In genomic region chr1:235635938-235636663, GRCh38 we compare ENCODE assay signal across 19 cellular contexts. TPM values are rescaled to one million over a fixed set of nuclear protein-coding genes. Genes with fewer than 3 reads are reported as not detected.
DNase-seq lines count a peak whose midpoint lies in the region; ATAC-seq, FAIRE-seq and TF ChIP-seq lines count a peak whose summit lies in the region.
"Had no signal": no experiment of that assay in that cellular context is flagged by ENCODE, and none has a peak within 500 bp of the region (broad histone marks: within the 10 kb centered on the region; RNA-seq: fewer than 3 reads in every experiment).

No MANE protein-coding gene starts in this region.

- peak overlapping the region; percentile 6 for H2BK15ac ChIP-seq in mesenchymal stem cell (ENCODE audit: low read depth, poor library complexity, severe bottlenecking)

- no peaks in the 10 kb centered on the region for H3K79me1 ChIP-seq in mesenchymal stem cell (replicated peaks; ENCODE audit: low read length, poor library complexity, severe bottlenecking)

- H2AK5ac ChIP-seq in mesenchymal stem cell (ENCODE audit: low read length, severe bottlenecking): no peak overlapping the region

- RAD21 ChIA-PET in GM12878 (lab: Charles Lee; ENCODE audit: unreplicated experiment): no interaction called here

- SMC1A ChIA-PET in GM12878 (lab: Charles Lee; ENCODE audit: uncharacterized antibody, unreplicated experiment): no interaction called here

- H3K4me1 ChIP-seq in A673 (ENCODE audit: insufficient read depth, low read length, poor library complexity, severe bottlenecking): peaks cover 6% of the 10 kb centered on the region
- peaks cover 9% of the 10 kb centered on the region for H3K4me1 ChIP-seq in GM12878 (ENCODE audit: control insufficient read depth, insufficient read depth, low read length)
- H3K4me1 ChIP-seq in mesenchymal stem cell (ENCODE audit: control insufficient read depth, insufficient read depth, low read depth, low read length): peaks cover 10% of the 10 kb centered on the region
- H3K4me1 ChIP-seq: gastroesophageal sphincter had no signal

- no peaks in the 10 kb centered on the region for H3K9me3 ChIP-seq in A673 (ENCODE audit: low read depth, low read length, poor library complexity, severe bottlenecking)
- no peaks in the 10 kb centered on the region for H3K9me3 ChIP-seq in GM12878 (replicated peaks; ENCODE audit: control insufficient read depth, insufficient read depth, low read length)
- no peaks in the 10 kb centered on the region for H3K9me3 ChIP-seq in mesenchymal stem cell (ENCODE audit: control insufficient read depth, low read length)
- H3K9me3 ChIP-seq: gastroesophageal sphincter had no signal

- no peak overlapping the region for H2BK5ac ChIP-seq in mesenchymal stem cell (ENCODE audit: low read depth, low read length, poor library complexity, severe bottlenecking)

- H3K4ac ChIP-seq in mesenchymal stem cell (ENCODE audit: low read depth in 1 of 2, low read length in 2 of 2): no peak overlapping the region

- TF ChIP-seq POLR2A in GM12878 (IDR thresholded peaks at IDR 0.05; ENCODE audit: low read depth, low read length): no peak

- no peak for FAIRE-seq in GM12878 (lab: Jason Lieb, UNC)
- FAIRE-seq: GM18507 had no signal

- H4K20me1 ChIP-seq in GM12878 (ENCODE audit: control insufficient read depth, insufficient read depth): no peaks in the 10 kb centered on the region

- DNase-seq in A673 (ENCODE audit: low spot score) (no peak), GM12878 (ENCODE audit: low read depth, low spot score) (no peak), mesenchymal stem cell (no peak), DMS114 treated with DMSO at 0.1 percent for 48 hours (lab: John Stamatoyannopoulos, UW; ENCODE audit: unreplicated experiment) (no peak)
- no peak for DNase-seq in activated CD8-positive, alpha-beta memory T cell treated with anti-CD3 and anti-CD28 coated beads for 24 hours
- no peak for DNase-seq in stimulated activated CD4-positive, alpha-beta T cell treated with anti-CD3 and anti-CD28 coated beads, Interleukin-1b, Interleukin-23, amount 100 ng/mL, for 48 hours
- DNase-seq: activated CD8-positive, alpha-beta memory T cell treated with anti-CD3 and anti-CD28 coated beads, Interleukin-2, amount 10 ng/mL, durations not matched to agents 7 days and 5 days; activated gamma-delta T cell; amniotic stem cell; cerebellar nuclear complex; GF-D8; natural killer cell; NCI-H1048; NCI-H2081 treated with DMSO at 0.1 percent for 48 hours; NCI-H524 treated with DMSO at 0.1 percent for 48 hours had no signal

- no peak overlapping the region for H4K91ac ChIP-seq in mesenchymal stem cell (ENCODE audit: low read length)

- H3K4me2 ChIP-seq in GM12878 (ENCODE audit: control insufficient read depth, insufficient read depth) (no peak overlapping the region), mesenchymal stem cell (ENCODE audit: low read length, poor library complexity, severe bottlenecking) (no peak overlapping the region)

- WGBS in GM12878 (ENCODE audit: insufficient coverage, insufficient replicate concordance, low lambda C conversion rate, missing lambda C conversion rate): 35% methylated on average over 12 of the region's 12 CpGs
- WGBS in mesenchymal stem cell: 73% methylated on average over 12 of the region's 12 CpGs

- H3K18ac ChIP-seq in mesenchymal stem cell (ENCODE audit: low read depth in 1 of 2, low read length in 2 of 2): no peak overlapping the region

- no peak overlapping the region for H2BK120ac ChIP-seq in mesenchymal stem cell (ENCODE audit: low read depth, low read length)

- no peak overlapping the region for H4K8ac ChIP-seq in mesenchymal stem cell (ENCODE audit: low read length)

- H3K27ac ChIP-seq in A673 (ENCODE audit: low read depth, low read length, poor library complexity, severe bottlenecking): no peak overlapping the region
- H3K27ac ChIP-seq in GM12878 (ENCODE audit: control insufficient read depth, insufficient read depth): no peak overlapping the region
- no peak overlapping the region for H3K27ac ChIP-seq in mesenchymal stem cell (ENCODE audit: low read length, poor library complexity, severe bottlenecking)
- H3K27ac ChIP-seq: gastroesophageal sphincter had no signal

- ATAC-seq in GM12878 (peak; percentile 57), GM19463 (IDR thresholded peaks at IDR 0.05; ENCODE audit: unreplicated experiment) (no peak)
- ATAC-seq: activated CD8-positive, alpha-beta memory T cell treated with anti-CD3 and anti-CD28 coated beads, Interleukin-2, amount 10 ng/mL, durations not matched to agents 7 days and 5 days; gastroesophageal sphincter; natural killer cell had no signal

- in situ Hi-C loops in GM12878 (cut with MboI): no loop called here

- H3K23ac ChIP-seq in mesenchymal stem cell (ENCODE audit: low read length in 2 of 2): no peak overlapping the region

- no peak overlapping the region for H2AFZ ChIP-seq in GM12878 (ENCODE audit: control insufficient read depth, low read depth, low read length)
- H2AFZ ChIP-seq in mesenchymal stem cell (ENCODE audit: low read depth, low read length): no peak overlapping the region

- H3K36me3 ChIP-seq in A673 (ENCODE audit: insufficient read depth, low read length, poor library complexity, severe bottlenecking) (no peaks in the 10 kb centered on the region), GM12878 (ENCODE audit: control insufficient read depth in 2 of 2, insufficient read depth in 2 of 2, low read length in 1 of 2) (no peaks in the 10 kb centered on the region), mesenchymal stem cell (ENCODE audit: control insufficient read depth in 1 of 2, insufficient read depth in 2 of 2, low read depth in 1 of 2, low read length in 2 of 2) (no peaks in the 10 kb centered on the region)
- H3K36me3 ChIP-seq: gastroesophageal sphincter had no signal

- TF ChIP-seq EP300 in GM12878 (IDR thresholded peaks at IDR 0.05; ENCODE audit: borderline replicate concordance in 1 of 2, control insufficient read depth in 1 of 2, low read depth in 2 of 2, low read length in 2 of 2): no peak

- TF ChIP-seq RAD21 in GM12878 (IDR thresholded peaks at IDR 0.05; ENCODE audit: insufficient read depth, low read depth, low read length): no peak

- CTCF ChIA-PET in A673 (lab: Charles Lee): no interaction called here
- CTCF ChIA-PET in GM12878 (lab: Yijun Ruan, JAX): no interaction called here

- BruUV-seq in A673 (replicated peaks; lab: Mats Ljungman, UMichigan) (no TSS peak), GM12878 (replicated peaks; lab: Mats Ljungman, UMichigan) (no TSS peak)

- H3K9ac ChIP-seq in GM12878 (ENCODE audit: control insufficient read depth, insufficient read depth, low read length) (no peak overlapping the region), mesenchymal stem cell (ENCODE audit: low read length) (no peak overlapping the region)

- H3K14ac ChIP-seq in mesenchymal stem cell (ENCODE audit: low read length in 2 of 2): no peak overlapping the region

- POLR2A ChIA-PET in A673 (lab: Charles Lee; ENCODE audit: low non-redundant PET): no interaction called here
- POLR2A ChIA-PET in GM12878 (lab: Charles Lee): no interaction called here

- no peak overlapping the region for H2BK12ac ChIP-seq in mesenchymal stem cell (ENCODE audit: low read length in 2 of 2)

- no peaks in the 10 kb centered on the region for H3K27me3 ChIP-seq in A673 (replicated peaks; ENCODE audit: insufficient read depth, low read depth, low read length, poor library complexity)
- H3K27me3 ChIP-seq in GM12878 (replicated peaks in 1 of 2; ENCODE audit: control insufficient read depth in 2 of 2, insufficient read depth in 2 of 2, low read length in 1 of 2): no peaks in the 10 kb centered on the region; a peak in 1 of 4 replicates
- peaks cover 24 to 45% of the 10 kb centered on the region in 2 experiments for H3K27me3 ChIP-seq in mesenchymal stem cell (ENCODE audit: control insufficient read depth in 1 of 2, insufficient read depth in 1 of 2, low read length in 2 of 2)

- H3K79me2 ChIP-seq in GM12878 (ENCODE audit: control insufficient read depth, insufficient read depth, low read length): no peaks in the 10 kb centered on the region

- intact Hi-C loops in A673 (cut with micrococcal nuclease; ENCODE audit: unreplicated experiment) (loop anchor here (10.0 kb wide), 1 partner anchor 121 kb away; no protein-coding TSS in a partner anchor), GM12878 (cut with micrococcal nuclease; ENCODE audit: unreplicated experiment) (no loop called here)

- 0 out of 2 replicates have a peak, but pooled peaks have one; percentile 16 for TF ChIP-seq CTCF in A673 (conservative IDR thresholded peaks at IDR 0.05; ENCODE audit: low read depth, low read length)
- peak; percentile 48 for TF ChIP-seq CTCF in GM12873 (IDR thresholded peaks at IDR 0.05; ENCODE audit: insufficient read depth, low read depth, low read length, missing control alignments)
- TF ChIP-seq CTCF in GM12878 (IDR thresholded peaks at IDR 0.05 in 2 of 3, conservative IDR thresholded peaks at IDR 0.05 in 1 of 3; ENCODE audit: control insufficient read depth in 2 of 3, extremely low read depth in 1 of 3, insufficient read depth in 1 of 3, low read depth in 3 of 3, low read length in 3 of 3): 0 out of 6 replicates have a peak, but pooled peaks of 1 of the 3 experiments have one; percentile 4

- no peak overlapping the region for H3K4me3 ChIP-seq in A673 (ENCODE audit: low read depth, low read length, poor library complexity, severe bottlenecking)
- no peak overlapping the region for H3K4me3 ChIP-seq in GM12878
- no peak overlapping the region for H3K4me3 ChIP-seq in mesenchymal stem cell (ENCODE audit: insufficient read depth in 1 of 2, low read depth in 1 of 2, low read length in 2 of 2)
- H3K4me3 ChIP-seq: gastroesophageal sphincter had no signal

TF ChIP-seq in GM12878, 131 proteins besides CTCF, POLR2A, EP300 and RAD21 (continues in another document):
- TF ChIP-seq ZNF207 (IDR thresholded peaks at IDR 0.05; ENCODE audit: borderline replicate concordance): no peak

RNA-seq across cellular contexts. Expression of gene GNG4, which starts 13.5 kb away (rescaled TPM):
- 11.0 and 13.0 TPM in 2 replicates for total RNA-seq in A673 (2021)
- total RNA-seq in GM12878 (2013; cell fraction: nucleolus; rRNA removed): not detected in 2 replicates
- 0.11 TPM in 1 of 2 replicates, not detected in the other for total RNA-seq in GM12878 (2014; rRNA removed)
- total RNA-seq in GM12878 (2014; rRNA removed; fragmentation: Illumina TruSeq; extraction: Trizol): not detected in 2 replicates
- 0.11 TPM in 1 of 2 replicates, not detected in the other for total RNA-seq in GM12878 (2021)
- not detected for polyA plus RNA-seq in GM12878 (2011; ENCODE audit: low read depth)
- 0.15 and 0.26 TPM in 2 replicates for polyA plus RNA-seq in GM12878 (2011; rRNA removed)
- polyA plus RNA-seq in GM12878 (2011; cell fraction: cytosol; rRNA removed): 0.15 and 0.21 TPM in 2 replicates
- not detected in 2 replicates for polyA plus RNA-seq in GM12878 (2011; cell fraction: nucleus; rRNA removed)
- 0.10 and 0.22 TPM in 2 replicates for polyA plus RNA-seq in GM12878 (2012)
- polyA plus RNA-seq in GM12878 (2014; fragmentation: Illumina TruSeq; extraction: Trizol): 0.15 TPM in 1 of 2 replicates, not detected in the other
- polyA plus RNA-seq in GM12878 (2014; fragmentation: Nextera tagmentation; extraction: Ambion mirVana): not detected
- polyA plus RNA-seq in GM12878 (2014; rRNA removed): 0.03 TPM in 1 of 2 replicates, not detected in the other
- not detected for polyA plus RNA-seq in GM12878 (2016; fragmentation: Nextera tagmentation; extraction: Ambion mirVana)
- not detected in 2 replicates for polyA minus RNA-seq in GM12878 (2011; rRNA and poly(A)+ RNA removed)
- not detected in 2 replicates for polyA minus RNA-seq in GM12878 (2011; cell fraction: cytosol; rRNA and poly(A)+ RNA removed)
- polyA minus RNA-seq in GM12878 (2011; cell fraction: nucleus; rRNA and poly(A)+ RNA removed): not detected in 2 replicates
- 0.07 TPM for polyA plus RNA-seq in mesenchymal stem cell (2013, experiment 1 of 2)
- polyA plus RNA-seq in mesenchymal stem cell (2013, experiment 2 of 2): 0.14 TPM

Comparison
In these comparisons a context has a peak if more than half of its experiments do, and no peak if none do; other contexts are left out.
1. RNA of gene GNG4, which starts 13.5 kb away (total RNA-seq): 11.0 to 13.0 TPM in A673; 0.11 TPM in GM12878; every median in the first group is over 10 times any median in the second.